Comparison of ENCODE assay signal across 39 cellular contexts in the genomic region with DNA sequence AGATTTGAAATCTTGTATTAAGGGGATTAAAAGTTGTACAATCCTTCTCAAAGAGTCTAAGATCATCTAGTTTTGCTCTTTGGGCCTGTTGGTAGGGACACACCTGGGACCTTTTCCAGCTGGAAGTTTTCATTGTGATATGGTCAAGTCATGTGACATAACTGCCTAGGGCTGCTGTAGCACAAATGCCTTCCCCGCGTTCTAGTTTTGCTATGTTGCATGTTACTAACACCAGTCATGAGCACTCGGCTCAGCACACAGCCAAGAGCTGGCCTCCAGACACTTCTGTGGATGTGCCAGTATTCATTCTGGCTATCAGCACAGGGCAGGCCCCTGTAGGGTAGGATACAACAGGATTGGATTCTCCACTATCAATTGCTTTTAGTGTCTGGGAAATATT. TPM values are rescaled to one million over a fixed set of nuclear protein-coding genes. Genes with fewer than 3 reads are reported as not detected.
"Had no signal": no experiment of that assay in that cellular context is flagged by ENCODE, and none has a peak within 500 bp of the region (broad histone marks: within the 10 kb centered on the region; RNA-seq: fewer than 3 reads in every experiment).

No MANE protein-coding gene starts in this region.

- H3K4me3 Mint-ChIP-seq: activated CD4-positive, alpha-beta memory T cell treated with anti-CD3 and anti-CD28 coated beads, Interleukin-2, amount 10 ng/mL, durations not matched to agents 7 days and 5 days; activated CD8-positive, alpha-beta memory T cell treated with anti-CD3 and anti-CD28 coated beads, Interleukin-2, amount 10 ng/mL, durations not matched to agents 7 days and 5 days; activated naive CD8-positive, alpha-beta T cell treated with anti-CD3 and anti-CD28 coated beads for 36 hours; activated T-cell treated with anti-CD3 and anti-CD28 coated beads, Interleukin-2, amount 50 U/mL, for 72 hours; activated T-helper 17 cell treated with anti-CD3 and anti-CD28 coated beads, Interleukin-2, amount 50 U/mL, for 72 hours had no signal

- H3K36me3 Mint-ChIP-seq: activated CD8-positive, alpha-beta memory T cell treated with anti-CD3 and anti-CD28 coated beads, Interleukin-2, amount 10 ng/mL, durations not matched to agents 7 days and 5 days; activated naive CD8-positive, alpha-beta T cell treated with anti-CD3 and anti-CD28 coated beads for 36 hours had no signal

- H3K9me3 ChIP-seq: SJCRH30 had no signal

- H3K4me1 Mint-ChIP-seq: activated CD4-positive, alpha-beta memory T cell treated with anti-CD3 and anti-CD28 coated beads, Interleukin-2, amount 10 ng/mL, durations not matched to agents 7 days and 5 days; activated CD8-positive, alpha-beta memory T cell treated with anti-CD3 and anti-CD28 coated beads, Interleukin-2, amount 10 ng/mL, durations not matched to agents 7 days and 5 days; activated naive CD8-positive, alpha-beta T cell treated with anti-CD3 and anti-CD28 coated beads for 36 hours; activated T-helper 17 cell treated with anti-CD3 and anti-CD28 coated beads, Interleukin-2, amount 50 U/mL, for 72 hours had no signal

- H2AFZ ChIP-seq: PC-9 had no signal

- DNase-seq: activated CD4-positive, alpha-beta memory T cell treated with anti-CD3 and anti-CD28 coated beads, Interleukin-2, amount 10 ng/mL, durations not matched to agents 7 days and 5 days; activated CD4-positive, alpha-beta T cell treated with anti-CD3 and anti-CD28 coated beads for 1 hour; activated CD4-positive, alpha-beta T cell treated with anti-CD3 and anti-CD28 coated beads for 48 hours; activated CD4-positive, CD25-positive, alpha-beta regulatory T cell; activated CD8-positive, alpha-beta memory T cell treated with anti-CD3 and anti-CD28 coated beads for 24 hours; activated CD8-positive, alpha-beta memory T cell treated with anti-CD3 and anti-CD28 coated beads, Interleukin-2, amount 10 ng/mL, durations not matched to agents 7 days and 5 days; activated CD8-positive, alpha-beta memory T cell treated with anti-CD3 and anti-CD28 coated beads, Interleukin-2, amount 50 U/mL, for 48 hours; activated effector memory CD4-positive, alpha-beta T cell treated with anti-CD3 and anti-CD28 coated beads, Interleukin-2, amount 50 U/mL, for 16 hours; activated naive CD4-positive, alpha-beta T cell; activated naive CD4-positive, alpha-beta T cell treated with anti-CD3 and anti-CD28 coated beads, Interleukin-2, amount 50 U/mL, for 16 hours; activated naive CD8-positive, alpha-beta T cell treated with anti-CD3 and anti-CD28 coated beads for 36 hours; activated T-cell treated with anti-CD3 and anti-CD28 coated beads, Interleukin-2, amount 50 U/mL, for 1 hour; activated T-cell treated with anti-CD3 and anti-CD28 coated beads, Interleukin-2, amount 50 U/mL, for 72 hours; amniotic stem cell; MM.1S; MV-4-11; NCI-H1092; NCI-H1436 treated with DMSO at 0.1 percent for 48 hours; NCI-H1694 treated with DMSO at 0.1 percent for 48 hours; NCI-H2029; NCI-H345; NCI-H524 treated with DMSO at 0.1 percent for 48 hours; NCI-H748 treated with DMSO at 0.1 percent for 48 hours; NK-92 treated with Interleukin-12 subunit alpha and Interleukin-12 subunit beta, amount 100 ng/mL, for 24 hours; PC-9; SHP77; SJCRH30; T1000; WERI-Rb-1 had no signal

- H3K27ac ChIP-seq: ascending aorta, breast epithelium, KMS-11, PC-9, RWPE1, SJCRH30, SK-N-MC, WERI-Rb-1 had no signal

- H3K27me3 ChIP-seq: ascending aorta, SJCRH30 had no signal

- H3K4me3 ChIP-seq: ascending aorta, breast epithelium, PC-9, SJCRH30, SK-N-MC had no signal

- H3K36me3 ChIP-seq: ascending aorta, breast epithelium, SJCRH30, WERI-Rb-1 had no signal

- H3K4me1 ChIP-seq: ascending aorta, breast epithelium, SJCRH30 had no signal

- H3K27me3 Mint-ChIP-seq: activated T-helper 17 cell treated with anti-CD3 and anti-CD28 coated beads, Interleukin-2, amount 50 U/mL, for 72 hours had no signal

- H3K27ac Mint-ChIP-seq: activated CD4-positive, alpha-beta memory T cell treated with anti-CD3 and anti-CD28 coated beads, Interleukin-2, amount 10 ng/mL, durations not matched to agents 7 days and 5 days; activated CD8-positive, alpha-beta memory T cell treated with anti-CD3 and anti-CD28 coated beads, Interleukin-2, amount 10 ng/mL, durations not matched to agents 7 days and 5 days; activated naive CD8-positive, alpha-beta T cell treated with anti-CD3 and anti-CD28 coated beads for 36 hours; activated T-cell treated with anti-CD3 and anti-CD28 coated beads, Interleukin-2, amount 50 U/mL, for 72 hours; activated T-helper 17 cell treated with anti-CD3 and anti-CD28 coated beads, Interleukin-2, amount 50 U/mL, for 72 hours had no signal

- ATAC-seq: activated CD8-positive, alpha-beta memory T cell treated with anti-CD3 and anti-CD28 coated beads, Interleukin-2, amount 10 ng/mL, durations not matched to agents 7 days and 5 days; activated T-cell treated with anti-CD3 and anti-CD28 coated beads, Interleukin-2, amount 50 U/mL, for 72 hours; activated T-helper 17 cell treated with anti-CD3 and anti-CD28 coated beads, Interleukin-2, amount 50 U/mL, for 72 hours had no signal

- H3K4me2 ChIP-seq: KMS-11, PC-9 had no signal

RNA-seq across cellular contexts. Expression of a gene that starts 14.6 kb away (rescaled TPM):
- total RNA-seq: activated CD8-positive, alpha-beta memory T cell treated with anti-CD3 and anti-CD28 coated beads, Interleukin-2, amount 10 ng/mL, durations not matched to agents 7 days and 5 days; activated naive CD8-positive, alpha-beta T cell treated with anti-CD3 and anti-CD28 coated beads for 36 hours; activated T-cell treated with anti-CD3 and anti-CD28 coated beads, Interleukin-2, amount 50 U/mL, for 72 hours; activated T-helper 17 cell treated with anti-CD3 and anti-CD28 coated beads, Interleukin-2, amount 50 U/mL, for 72 hours; ascending aorta; breast epithelium; LHCN-M2; PC-9; SJCRH30; T-helper 1 cell treated with Interleukin-12 subunit alpha and Interleukin-12 subunit beta and Interleukin-4 antibody, amounts not matched to agents 30 ng/mL and 1 ng/mL, for 36 hours; T-helper 2 cell treated with Interferon-gamma antibody and Interleukin-4, amounts not matched to agents 100 ng/mL and 5 ng/mL, for 36 hours had no signal

RNA-seq across cellular contexts. Expression of a gene that starts 39.6 kb away (rescaled TPM):
- total RNA-seq: activated CD4-positive, alpha-beta memory T cell treated with anti-CD3 and anti-CD28 coated beads, Interleukin-2, amount 10 ng/mL, durations not matched to agents 7 days and 5 days; activated CD8-positive, alpha-beta memory T cell treated with anti-CD3 and anti-CD28 coated beads, Interleukin-2, amount 10 ng/mL, durations not matched to agents 7 days and 5 days; activated naive CD8-positive, alpha-beta T cell treated with anti-CD3 and anti-CD28 coated beads for 36 hours; activated T-cell treated with anti-CD3 and anti-CD28 coated beads, Interleukin-2, amount 50 U/mL, for 72 hours; activated T-helper 17 cell treated with anti-CD3 and anti-CD28 coated beads, Interleukin-2, amount 50 U/mL, for 72 hours; LHCN-M2; NCI-H460; PC-9; SJCRH30; T-helper 1 cell treated with Interleukin-12 subunit alpha and Interleukin-12 subunit beta and Interleukin-4 antibody, amounts not matched to agents 30 ng/mL and 1 ng/mL, for 36 hours; T-helper 2 cell treated with Interferon-gamma antibody and Interleukin-4, amounts not matched to agents 100 ng/mL and 5 ng/mL, for 36 hours had no signal

RNA-seq across cellular contexts. Expression of a gene that starts 49.4 kb away (rescaled TPM):
- total RNA-seq: activated CD8-positive, alpha-beta memory T cell treated with anti-CD3 and anti-CD28 coated beads, Interleukin-2, amount 10 ng/mL, durations not matched to agents 7 days and 5 days; activated naive CD8-positive, alpha-beta T cell treated with anti-CD3 and anti-CD28 coated beads for 36 hours; activated T-cell treated with anti-CD3 and anti-CD28 coated beads, Interleukin-2, amount 50 U/mL, for 72 hours; activated T-helper 17 cell treated with anti-CD3 and anti-CD28 coated beads, Interleukin-2, amount 50 U/mL, for 72 hours; ascending aorta; breast epithelium; NCI-H460; PC-9; T-helper 1 cell treated with Interleukin-12 subunit alpha and Interleukin-12 subunit beta and Interleukin-4 antibody, amounts not matched to agents 30 ng/mL and 1 ng/mL, for 36 hours; T-helper 2 cell treated with Interferon-gamma antibody and Interleukin-4, amounts not matched to agents 100 ng/mL and 5 ng/mL, for 36 hours had no signal
